1 cellular context compared by ENCODE assay signal in the genomic region with DNA sequence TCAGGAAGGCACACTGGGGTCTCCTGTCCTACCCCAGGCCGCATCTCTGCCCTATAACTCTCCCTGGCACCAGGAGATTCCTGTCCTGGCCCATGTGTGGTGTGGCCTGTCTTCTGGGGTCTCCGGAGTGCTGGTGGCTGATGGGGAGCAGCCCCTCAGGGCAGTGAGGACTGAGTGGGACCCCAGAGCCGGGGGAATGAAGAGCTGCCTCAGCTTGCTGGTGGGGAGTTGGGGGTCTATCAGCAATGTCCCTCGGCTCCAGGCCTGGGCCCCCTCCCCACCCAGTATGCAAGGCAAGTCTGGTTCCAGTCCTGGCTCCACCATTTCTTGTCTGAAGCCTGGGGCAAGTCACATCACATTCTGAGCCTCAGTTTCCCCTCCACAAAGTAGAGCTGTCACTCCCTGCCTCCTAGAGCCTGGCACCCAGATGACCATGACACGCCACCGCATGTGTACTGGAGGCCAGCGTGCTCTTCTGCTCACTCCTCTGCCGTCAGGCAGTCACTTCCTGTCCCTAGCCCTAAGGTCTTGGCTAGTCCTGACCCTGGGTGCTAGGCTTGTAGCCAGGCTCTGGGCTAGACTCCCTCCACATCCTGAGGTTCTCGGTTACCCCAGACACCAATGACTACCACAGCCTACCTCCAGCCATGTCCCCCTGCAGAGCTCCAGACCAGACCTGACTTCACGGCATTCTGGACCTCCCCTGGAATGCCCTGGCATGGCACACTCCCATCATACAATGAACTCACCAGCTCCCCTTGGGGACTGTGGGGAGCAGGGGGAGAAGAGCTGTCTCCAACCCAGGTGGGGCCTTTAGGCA.
TF ChIP-seq lines count a peak whose summit lies in the region.

No MANE protein-coding gene starts in this region.

TF ChIP-seq in H1, 55 proteins besides CTCF, POLR2A, EP300 and RAD21:
- TF ChIP-seq PHF8 (conservative IDR thresholded peaks at IDR 0.05; ENCODE audit: low read depth, low read length), result no peak
- no peak for TF ChIP-seq KDM5A (IDR thresholded peaks at IDR 0.05; ENCODE audit: low read length)
- TF ChIP-seq, protein P1, sequence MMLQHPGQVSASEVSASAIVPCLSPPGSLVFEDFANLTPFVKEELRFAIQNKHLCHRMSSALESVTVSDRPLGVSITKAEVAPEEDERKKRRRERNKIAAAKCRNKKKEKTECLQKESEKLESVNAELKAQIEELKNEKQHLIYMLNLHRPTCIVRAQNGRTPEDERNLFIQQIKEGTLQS (IDR thresholded peaks at IDR 0.05; ENCODE audit: insufficient read depth, low read depth, low read length), result no peak
- TF ChIP-seq CBX8 (IDR thresholded peaks at IDR 0.05; ENCODE audit: borderline replicate concordance, low read depth, low read length), result no peak
- no peak for TF ChIP-seq KDM1A (IDR thresholded peaks at IDR 0.05; ENCODE audit: borderline replicate concordance, low read length)
- TF ChIP-seq YY1 (IDR thresholded peaks at IDR 0.05; ENCODE audit: low read depth, low read length), result no peak
- no peak for TF ChIP-seq GABPA (IDR thresholded peaks at IDR 0.05; ENCODE audit: borderline replicate concordance, insufficient read depth, low read length)
